ENCODE assay signal across 1 cellular context in the genomic region with DNA sequence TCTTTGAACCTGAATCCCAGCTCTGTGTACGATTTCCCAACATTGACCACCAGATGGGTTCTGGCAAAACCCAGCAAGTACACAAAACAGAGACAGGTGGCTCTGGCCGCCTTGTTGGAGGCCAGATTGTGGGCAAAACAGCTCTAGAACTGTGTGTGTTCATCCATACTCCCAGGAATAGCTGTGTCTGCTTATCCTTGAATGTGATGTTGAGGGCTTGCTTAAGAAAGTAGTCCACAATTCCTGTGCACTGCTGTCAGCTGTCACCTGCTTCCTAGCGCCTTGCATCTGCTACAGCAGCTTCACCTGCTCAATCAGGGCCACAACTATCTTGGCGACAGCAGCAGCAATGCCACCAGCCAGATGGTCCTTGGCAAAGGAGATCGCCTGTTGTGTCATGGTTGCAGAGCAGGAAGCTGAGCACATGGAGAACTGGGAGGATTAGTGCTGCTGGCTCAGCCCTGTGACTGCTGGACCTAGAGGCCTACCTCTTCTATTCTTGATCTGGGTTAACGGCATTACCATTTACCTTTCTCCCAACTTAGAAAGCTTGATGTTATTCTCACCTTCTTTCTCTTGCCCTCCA.
TF ChIP-seq lines count a peak whose summit lies in the region.

No MANE protein-coding gene starts in this region.

TF ChIP-seq in GM12878, 131 proteins besides CTCF, POLR2A, EP300 and RAD21 (continued from another document):
- TF ChIP-seq ATF3 (IDR thresholded peaks at IDR 0.05; ENCODE audit: borderline replicate concordance, extremely low read depth, low read depth, low read length) (no peak), SREBF1 (IDR thresholded peaks at IDR 0.05; ENCODE audit: low read length) (no peak), BMI1 (IDR thresholded peaks at IDR 0.05; ENCODE audit: borderline replicate concordance) (no peak), CREM (IDR thresholded peaks at IDR 0.05; ENCODE audit: low read depth) (no peak)
- TF ChIP-seq, protein P1, sequence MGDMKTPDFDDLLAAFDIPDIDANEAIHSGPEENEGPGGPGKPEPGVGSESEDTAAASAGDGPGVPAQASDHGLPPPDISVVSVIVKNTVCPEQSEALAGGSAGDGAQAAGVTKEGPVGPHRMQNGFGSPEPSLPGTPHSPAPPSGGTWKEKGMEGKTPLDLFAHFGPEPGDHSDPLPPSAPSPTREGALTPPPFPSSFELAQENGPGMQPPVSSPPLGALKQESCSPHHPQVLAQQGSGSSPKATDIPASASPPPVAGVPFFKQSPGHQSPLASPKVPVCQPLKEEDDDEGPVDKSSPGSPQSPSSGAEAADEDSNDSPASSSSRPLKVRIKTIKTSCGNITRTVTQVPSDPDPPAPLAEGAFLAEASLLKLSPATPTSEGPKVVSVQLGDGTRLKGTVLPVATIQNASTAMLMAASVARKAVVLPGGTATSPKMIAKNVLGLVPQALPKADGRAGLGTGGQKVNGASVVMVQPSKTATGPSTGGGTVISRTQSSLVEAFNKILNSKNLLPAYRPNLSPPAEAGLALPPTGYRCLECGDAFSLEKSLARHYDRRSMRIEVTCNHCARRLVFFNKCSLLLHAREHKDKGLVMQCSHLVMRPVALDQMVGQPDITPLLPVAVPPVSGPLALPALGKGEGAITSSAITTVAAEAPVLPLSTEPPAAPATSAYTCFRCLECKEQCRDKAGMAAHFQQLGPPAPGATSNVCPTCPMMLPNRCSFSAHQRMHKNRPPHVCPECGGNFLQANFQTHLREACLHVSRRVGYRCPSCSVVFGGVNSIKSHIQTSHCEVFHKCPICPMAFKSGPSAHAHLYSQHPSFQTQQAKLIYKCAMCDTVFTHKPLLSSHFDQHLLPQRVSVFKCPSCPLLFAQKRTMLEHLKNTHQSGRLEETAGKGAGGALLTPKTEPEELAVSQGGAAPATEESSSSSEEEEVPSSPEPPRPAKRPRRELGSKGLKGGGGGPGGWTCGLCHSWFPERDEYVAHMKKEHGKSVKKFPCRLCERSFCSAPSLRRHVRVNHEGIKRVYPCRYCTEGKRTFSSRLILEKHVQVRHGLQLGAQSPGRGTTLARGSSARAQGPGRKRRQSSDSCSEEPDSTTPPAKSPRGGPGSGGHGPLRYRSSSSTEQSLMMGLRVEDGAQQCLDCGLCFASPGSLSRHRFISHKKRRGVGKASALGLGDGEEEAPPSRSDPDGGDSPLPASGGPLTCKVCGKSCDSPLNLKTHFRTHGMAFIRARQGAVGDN (IDR thresholded peaks at IDR 0.05): no peak
- TF ChIP-seq, protein P2, sequence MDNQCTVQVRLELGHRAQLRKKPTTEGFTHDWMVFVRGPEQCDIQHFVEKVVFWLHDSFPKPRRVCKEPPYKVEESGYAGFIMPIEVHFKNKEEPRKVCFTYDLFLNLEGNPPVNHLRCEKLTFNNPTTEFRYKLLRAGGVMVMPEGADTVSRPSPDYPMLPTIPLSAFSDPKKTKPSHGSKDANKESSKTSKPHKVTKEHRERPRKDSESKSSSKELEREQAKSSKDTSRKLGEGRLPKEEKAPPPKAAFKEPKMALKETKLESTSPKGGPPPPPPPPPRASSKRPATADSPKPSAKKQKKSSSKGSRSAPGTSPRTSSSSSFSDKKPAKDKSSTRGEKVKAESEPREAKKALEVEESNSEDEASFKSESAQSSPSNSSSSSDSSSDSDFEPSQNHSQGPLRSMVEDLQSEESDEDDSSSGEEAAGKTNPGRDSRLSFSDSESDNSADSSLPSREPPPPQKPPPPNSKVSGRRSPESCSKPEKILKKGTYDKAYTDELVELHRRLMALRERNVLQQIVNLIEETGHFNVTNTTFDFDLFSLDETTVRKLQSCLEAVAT (IDR thresholded peaks at IDR 0.05): no peak
